8 cellular contexts compared by ENCODE assay signal in the genomic region with DNA sequence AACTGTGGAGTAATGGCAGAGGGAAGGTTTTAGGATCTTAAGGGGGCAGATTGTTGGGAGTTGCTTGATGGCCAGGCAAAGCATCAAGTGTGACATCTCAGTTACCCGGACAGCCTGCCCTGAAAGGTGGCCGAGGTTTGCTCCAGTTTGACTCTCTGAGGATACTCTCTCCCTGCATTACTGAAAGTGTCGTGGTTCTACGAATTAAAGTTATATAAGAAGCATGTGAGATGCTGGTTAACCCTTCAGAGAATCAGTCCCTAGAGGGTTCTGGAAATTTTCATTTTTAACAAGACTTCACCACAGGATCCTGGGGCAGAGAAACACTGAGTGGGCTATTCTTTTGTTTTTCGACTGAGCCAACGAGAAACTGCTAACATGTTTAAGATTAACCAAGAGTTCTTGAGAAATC. TPM values are rescaled to one million over a fixed set of nuclear protein-coding genes. Genes with fewer than 3 reads are reported as not detected.
A peak's percentile ranks its signal among the peaks of the same experiment; 100 is the strongest.
DNase-seq lines count a peak whose midpoint lies in the region; ATAC-seq and TF ChIP-seq lines count a peak whose summit lies in the region.

No MANE protein-coding gene starts in this region.

- intact Hi-C loops in activated CD4-positive, alpha-beta T cell treated with anti-CD3 and anti-CD28 coated beads, Interleukin-2, amount 10 ng/mL, durations not matched to agents 24 days and 14 days (cut with micrococcal nuclease): loop anchor here (1.0 to 5.0 kb wide), 4 partner anchors 171 to 1810 kb away; partner anchors contain the start of genes CDC7 and RPL5
- intact Hi-C loops in posterior vena cava (cut with DNase I): no loop called here

- H2AFZ ChIP-seq in SU-DHL-6 (ENCODE audit: low read depth, low read length, severe bottlenecking) (peak overlapping the region; percentile 88), smooth muscle cell (ENCODE audit: low read depth) (peak overlapping the region; percentile 50)

- H3K4me2 ChIP-seq in SU-DHL-6 (ENCODE audit: low read depth, low read length, poor library complexity, severe bottlenecking): peak overlapping the region; percentile 93
- H3K4me2 ChIP-seq in smooth muscle cell: peak overlapping the region; percentile 98

- H3K9ac ChIP-seq in SU-DHL-6 (ENCODE audit: low read length) (peak overlapping the region; percentile 92), smooth muscle cell (ENCODE audit: low read depth) (peak overlapping the region; percentile 100)

- peaks cover 23% of the 10 kb centered on the region for H3F3A ChIP-seq in SU-DHL-6 (ENCODE audit: insufficient read depth)
- peaks cover 6% of the 10 kb centered on the region for H3F3A ChIP-seq in smooth muscle cell (ENCODE audit: low read depth)

- H3K9me2 ChIP-seq in SU-DHL-6 (replicated peaks; ENCODE audit: insufficient read depth, low read length): no peaks in the 10 kb centered on the region

- no peaks in the 10 kb centered on the region for H3K9me3 ChIP-seq in SU-DHL-6 (ENCODE audit: insufficient read depth, low read length)
- no peaks in the 10 kb centered on the region for H3K9me3 ChIP-seq in smooth muscle cell (replicated peaks; ENCODE audit: low read depth)

- peaks cover 27% of the 10 kb centered on the region for H3K36me3 Mint-ChIP-seq in activated CD4-positive, alpha-beta T cell treated with anti-CD3 and anti-CD28 coated beads, Interleukin-2, amount 10 ng/mL, durations not matched to agents 24 days and 14 days (ENCODE audit: low read depth)
- H3K36me3 Mint-ChIP-seq in glutamatergic neuron (ENCODE audit: unreplicated experiment): no peaks in the 10 kb centered on the region

- H3K4me3 ChIP-seq in SU-DHL-6 (ENCODE audit: insufficient read depth, low read length, poor library complexity, severe bottlenecking) (peak overlapping the region; percentile 89), smooth muscle cell (peak overlapping the region; percentile 92)

- H3K27ac Mint-ChIP-seq in activated CD4-positive, alpha-beta T cell treated with anti-CD3 and anti-CD28 coated beads, Interleukin-2, amount 10 ng/mL, durations not matched to agents 24 days and 14 days: peak overlapping the region; percentile 100
- peak overlapping the region; percentile 98 for H3K27ac Mint-ChIP-seq in glutamatergic neuron (ENCODE audit: unreplicated experiment)

- H3K9me3 Mint-ChIP-seq in activated CD4-positive, alpha-beta T cell treated with anti-CD3 and anti-CD28 coated beads, Interleukin-2, amount 10 ng/mL, durations not matched to agents 24 days and 14 days: no peaks in the 10 kb centered on the region
- peaks cover 4% of the 10 kb centered on the region for H3K9me3 Mint-ChIP-seq in glutamatergic neuron (ENCODE audit: unreplicated experiment)

- peak overlapping the region; percentile 96 for H3K4me3 Mint-ChIP-seq in activated CD4-positive, alpha-beta T cell treated with anti-CD3 and anti-CD28 coated beads, Interleukin-2, amount 10 ng/mL, durations not matched to agents 24 days and 14 days
- peak overlapping the region; percentile 87 for H3K4me3 Mint-ChIP-seq in glutamatergic neuron (ENCODE audit: unreplicated experiment)

- no peak for ATAC-seq in HG02970 (IDR thresholded peaks at IDR 0.05; ENCODE audit: low FRiP score, unreplicated experiment)

- H3K4me1 ChIP-seq in smooth muscle cell (ENCODE audit: low read depth): peaks cover 22% of the 10 kb centered on the region

- 80% methylated on average over 6 of the region's 6 CpGs for WGBS in smooth muscle cell (ENCODE audit: low lambda C conversion rate)

- TF ChIP-seq CTCF in SU-DHL-6 (IDR thresholded peaks at IDR 0.05; ENCODE audit: insufficient read depth, low read length, poor library complexity, severe bottlenecking) (no peak), glutamatergic neuron (IDR thresholded peaks at IDR 0.05; ENCODE audit: partially characterized antibody, unreplicated experiment) (no peak), smooth muscle cell (IDR thresholded peaks at IDR 0.05; ENCODE audit: borderline replicate concordance, insufficient read depth, poor library complexity, severe bottlenecking) (no peak)

- DNase-seq in activated CD4-positive, alpha-beta T cell treated with anti-CD3 and anti-CD28 coated beads, Interleukin-2, amount 10 ng/mL, durations not matched to agents 24 days and 14 days: no peak
- no peak for DNase-seq in activated CD4-positive, alpha-beta T cell treated with anti-CD3 and anti-CD28 coated beads, Interleukin-2, amount 50 U/mL, for 4 hours
- DNase-seq in glutamatergic neuron (no peak), smooth muscle cell (lab: John Stamatoyannopoulos, UW; ENCODE audit: unreplicated experiment) (no peak), anterior cingulate cortex (lab: John Stamatoyannopoulos, UW) (no peak), posterior vena cava (ENCODE audit: low spot score) (no peak)

- H4K20me1 ChIP-seq in SU-DHL-6 (ENCODE audit: low read depth, low read length): peaks cover 15% of the 10 kb centered on the region; the same call in 1 of the 2 replicates
- peaks cover 36% of the 10 kb centered on the region for H4K20me1 ChIP-seq in smooth muscle cell (ENCODE audit: low read depth)

- H3K36me3 ChIP-seq in SU-DHL-6 (ENCODE audit: low read length): peaks cover 14% of the 10 kb centered on the region
- H3K36me3 ChIP-seq in smooth muscle cell (ENCODE audit: low read depth): no peaks in the 10 kb centered on the region

- H3K27me3 ChIP-seq in SU-DHL-6 (ENCODE audit: low read length): no peaks in the 10 kb centered on the region
- no peaks in the 10 kb centered on the region for H3K27me3 ChIP-seq in smooth muscle cell (ENCODE audit: low read depth)

- H3K79me2 ChIP-seq in SU-DHL-6 (ENCODE audit: insufficient read depth, low read length) (peaks cover 38% of the 10 kb centered on the region), smooth muscle cell (ENCODE audit: low read depth) (peaks cover 36% of the 10 kb centered on the region)

- H3K27ac ChIP-seq in SU-DHL-6 (ENCODE audit: low read depth, low read length): peak overlapping the region; percentile 89
- H3K27ac ChIP-seq in smooth muscle cell (ENCODE audit: low read depth): peak overlapping the region; percentile 100

- H3K27me3 Mint-ChIP-seq in activated CD4-positive, alpha-beta T cell treated with anti-CD3 and anti-CD28 coated beads, Interleukin-2, amount 10 ng/mL, durations not matched to agents 24 days and 14 days: peaks cover 2% of the 10 kb centered on the region
- peaks cover 7% of the 10 kb centered on the region for H3K27me3 Mint-ChIP-seq in glutamatergic neuron (ENCODE audit: unreplicated experiment)

- peaks cover 41% of the 10 kb centered on the region for H3K4me1 Mint-ChIP-seq in activated CD4-positive, alpha-beta T cell treated with anti-CD3 and anti-CD28 coated beads, Interleukin-2, amount 10 ng/mL, durations not matched to agents 24 days and 14 days
- H3K4me1 Mint-ChIP-seq in glutamatergic neuron (ENCODE audit: low read depth, unreplicated experiment): peaks cover 11% of the 10 kb centered on the region

RNA-seq across cellular contexts. Expression of gene ZNF644, which starts 0.7 kb away (rescaled TPM):
- total RNA-seq in activated CD4-positive, alpha-beta T cell treated with anti-CD3 and anti-CD28 coated beads, Interleukin-2, amount 10 ng/mL, durations not matched to agents 24 days and 14 days: 57.0 and 57.7 TPM in 2 replicates
- 76.6 TPM for total RNA-seq in glutamatergic neuron (ENCODE audit: unreplicated experiment)
- total RNA-seq in smooth muscle cell: 102 and 123 TPM in 2 replicates
- polyA plus RNA-seq in smooth muscle cell: 22.9 and 38.0 TPM in 2 replicates
- total RNA-seq in posterior vena cava: 10 to 100 TPM; 67.2 to 75.1 TPM
